1 cellular context compared by ENCODE assay signal in genomic region chr16:46775214-46775613, GRCh38.
TF ChIP-seq lines count a peak whose summit lies in the region.

No MANE protein-coding gene starts in this region.

TF ChIP-seq in GM12878, 131 proteins besides CTCF, POLR2A, EP300 and RAD21 (continued from another document):
- peak; percentile 7; the same call in 1 of the 2 replicates for TF ChIP-seq RELB (IDR thresholded peaks at IDR 0.05; ENCODE audit: low read depth)
